Comparison of ENCODE assay signal across 9 cellular contexts in genomic region chr1:192610114-192610958, GRCh38. TPM values are rescaled to one million over a fixed set of nuclear protein-coding genes. Genes with fewer than 3 reads are reported as not detected.
DNase-seq lines count a peak whose midpoint lies in the region; ATAC-seq and TF ChIP-seq lines count a peak whose summit lies in the region.
"Had no signal": no experiment of that assay in that cellular context is flagged by ENCODE, and none has a peak within 500 bp of the region (broad histone marks: within the 10 kb centered on the region; RNA-seq: fewer than 3 reads in every experiment).

No MANE protein-coding gene starts in this region.

- no peaks in the 10 kb centered on the region for H3K36me3 Mint-ChIP-seq in osteocyte (ENCODE audit: unreplicated experiment)
- H3K36me3 Mint-ChIP-seq in T-cell, result no peaks in the 10 kb centered on the region

- ATAC-seq in T-cell (replicated peaks in 1 of 4), result no peak
- no peak for ATAC-seq in GM18907 (IDR thresholded peaks at IDR 0.05; ENCODE audit: unreplicated experiment)
- no peak for ATAC-seq in GM19035 (IDR thresholded peaks at IDR 0.05; ENCODE audit: unreplicated experiment)

- no peaks in the 10 kb centered on the region for H3K9me3 Mint-ChIP-seq in osteocyte (ENCODE audit: unreplicated experiment)
- no peaks in the 10 kb centered on the region for H3K9me3 Mint-ChIP-seq in T-cell

- TF ChIP-seq CTCF in GM12865 (IDR thresholded peaks at IDR 0.05; ENCODE audit: insufficient read depth, low read depth, low read length, missing control alignments) (peak; percentile 31), osteocyte (IDR thresholded peaks at IDR 0.05) (peak; percentile 69)

- DNase-seq in GM12865 (ENCODE audit: low read depth), result peak; percentile 51
- peak; percentile 7 for DNase-seq in NCI-H1694 treated with DMSO at 0.1 percent for 48 hours (lab: John Stamatoyannopoulos, UW)
- peak; percentile 1 for DNase-seq in cerebellum (ENCODE audit: low spot score)
- DNase-seq in osteocyte (ENCODE audit: extremely low spot score, unreplicated experiment), result no peak
- no peak for DNase-seq in T-cell
- no peak for DNase-seq in activated effector memory CD4-positive, alpha-beta T cell treated with anti-CD3 and anti-CD28 coated beads, Interleukin-2, amount 50 U/mL, for 16 hours

- POLR2A ChIA-PET in T-cell (lab: Charles Lee), result interaction anchor here (0.5 to 0.6 kb wide), 3 partner anchors 11 to 618 kb away, joined by 3 to 5 read pairs (median 3); no protein-coding TSS in a partner anchor

- H3K4me3 ChIP-seq in GM12865 (ENCODE audit: low read depth, low read length), result no peak overlapping the region

- H3K4me1 Mint-ChIP-seq in osteocyte (ENCODE audit: unreplicated experiment), result no peaks in the 10 kb centered on the region
- H3K4me1 Mint-ChIP-seq in T-cell, result peaks cover 13 to 18% (median 15%) of the 10 kb centered on the region in 3 donors

- H3K27me3 Mint-ChIP-seq in osteocyte (ENCODE audit: unreplicated experiment) (no peaks in the 10 kb centered on the region), T-cell (no peaks in the 10 kb centered on the region)

- CTCF ChIA-PET in T-cell (lab: Charles Lee), result interaction anchor here (0.6 to 4.7 kb wide), 14 partner anchors 10 to 409 kb away, joined by 3 to 67 read pairs (median 5); no protein-coding TSS in a partner anchor

- H3K27ac Mint-ChIP-seq in osteocyte (ENCODE audit: unreplicated experiment) (no peak overlapping the region), T-cell (no peak overlapping the region)

- no peak overlapping the region for H3K4me3 Mint-ChIP-seq in osteocyte (ENCODE audit: unreplicated experiment)
- H3K4me3 Mint-ChIP-seq in T-cell, result no peak overlapping the region

RNA-seq across cellular contexts. Expression of gene RGS13, which starts 25.6 kb away (rescaled TPM):
- not detected for total RNA-seq in cerebellum
- total RNA-seq in osteocyte, result not detected in 2 replicates
- total RNA-seq in T-cell, result under 1 TPM in 2 of 5 donors, not detected in 3; 0.07 to 0.10 TPM
- total RNA-seq: T-helper 1 cell treated with Interleukin-12 subunit alpha and Interleukin-12 subunit beta and Interleukin-4 antibody, amounts not matched to agents 30 ng/mL and 1 ng/mL, for 36 hours had no signal

RNA-seq across cellular contexts. Expression of gene RGS1, which starts 34.8 kb away (rescaled TPM):
- total RNA-seq in cerebellum, result 14.8 TPM
- not detected in 2 replicates for total RNA-seq in osteocyte
- total RNA-seq in T-cell, result 100 to 1,000 TPM in 2 of 5 donors, 10 to 100 TPM in 2, 1 to 10 TPM in 1; 7.1 to 439 (median 15.3) TPM

Comparison
In these comparisons a context has a peak if more than half of its experiments do, and no peak if none do; other contexts are left out.
1. DNase-seq: peak in GM12865 (single experiment), NCI-H1694 treated with DMSO at 0.1 percent for 48 hours (single experiment) and cerebellum (single experiment); none in osteocyte (single experiment), T-cell (0 of 34) and activated effector memory CD4-positive, alpha-beta T cell treated with anti-CD3 and anti-CD28 coated beads, Interleukin-2, amount 50 U/mL, for 16 hours (single experiment).